11 cellular contexts compared by ENCODE assay signal in the genomic region with DNA sequence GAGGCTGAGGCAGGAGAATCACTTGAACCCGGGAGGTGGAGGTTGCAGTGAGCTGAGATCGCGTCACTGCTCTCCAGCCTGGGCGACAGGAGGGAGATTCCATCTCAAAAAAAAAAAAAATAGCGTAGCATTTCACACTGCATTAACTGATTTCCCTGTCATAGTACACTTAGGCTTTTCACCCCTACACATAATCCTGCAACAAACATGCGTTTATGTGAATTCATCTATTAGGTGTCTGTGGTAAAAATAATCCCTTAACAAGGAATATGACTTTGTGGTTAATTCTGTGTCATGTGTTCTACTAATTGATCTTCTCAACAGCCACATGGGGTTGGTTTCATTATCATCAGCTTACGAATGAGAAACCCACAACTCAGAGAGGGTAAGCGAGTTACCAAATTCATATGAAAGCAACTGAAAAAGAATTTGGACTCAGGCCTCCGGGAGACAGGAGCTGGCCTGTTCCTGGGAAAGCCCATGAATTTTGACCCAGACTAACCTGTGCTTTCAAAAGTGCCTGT. TPM values are rescaled to one million over a fixed set of nuclear protein-coding genes. Genes with fewer than 3 reads are reported as not detected.
DNase-seq lines count a peak whose midpoint lies in the region; ATAC-seq, FAIRE-seq and TF ChIP-seq lines count a peak whose summit lies in the region.
"Had no signal": no experiment of that assay in that cellular context is flagged by ENCODE, and none has a peak within 500 bp of the region (broad histone marks: within the 10 kb centered on the region; RNA-seq: fewer than 3 reads in every experiment).

No MANE protein-coding gene starts in this region.

- FAIRE-seq in kidney (lab: Jason Lieb, UNC) = no peak

- peaks cover 6 to 34% (median 18%) of the 10 kb centered on the region in 4 donors for H3K4me1 Mint-ChIP-seq in CD4-positive, CD25-positive, alpha-beta regulatory T cell

- peak overlapping the region; percentile 84 for H3K27ac ChIP-seq in CD4-positive, CD25-positive, alpha-beta regulatory T cell (ENCODE audit: insufficient read depth, low read length, poor library complexity, severe bottlenecking)
- peak overlapping the region; percentile 81 for H3K27ac ChIP-seq in effector memory CD4-positive, alpha-beta T cell (ENCODE audit: insufficient read depth, low read length, poor library complexity, severe bottlenecking)
- peak overlapping the region in 1 of 2 donors; percentile 26 for H3K27ac ChIP-seq in kidney (ENCODE audit: low read depth in 2 of 2, low read length in 2 of 2)
- H3K27ac ChIP-seq: ascending aorta, C4-2B had no signal

- no peaks in the 10 kb centered on the region for H3K9me3 Mint-ChIP-seq in CD4-positive, CD25-positive, alpha-beta regulatory T cell
- H3K9me3 Mint-ChIP-seq: WTC11 had no signal

- peak overlapping the region; percentile 54 for H3K4me2 ChIP-seq in Loucy (ENCODE audit: low read depth, low read length, poor library complexity, severe bottlenecking)

- peak overlapping the region; percentile 76 to 86 (median 85) for H3K27ac Mint-ChIP-seq in CD4-positive, CD25-positive, alpha-beta regulatory T cell
- H3K27ac Mint-ChIP-seq: WTC11 had no signal

- H3K27me3 ChIP-seq in CD4-positive, CD25-positive, alpha-beta regulatory T cell (ENCODE audit: control insufficient read depth, insufficient read depth, low read length) = no peaks in the 10 kb centered on the region
- no peaks in the 10 kb centered on the region for H3K27me3 ChIP-seq in Loucy (ENCODE audit: insufficient read depth, low read length, poor library complexity, severe bottlenecking)
- H3K27me3 ChIP-seq in effector memory CD4-positive, alpha-beta T cell (replicated peaks; ENCODE audit: control insufficient read depth, insufficient read depth, low read length, poor library complexity, severe bottlenecking) = no peaks in the 10 kb centered on the region
- H3K27me3 ChIP-seq: ascending aorta had no signal

- ATAC-seq in CD4-positive, CD25-positive, alpha-beta regulatory T cell (ENCODE audit: low read depth in 2 of 2) = peak; percentile 35 to 52
- peak; percentile 44 for ATAC-seq in GM19372 (IDR thresholded peaks at IDR 0.05; ENCODE audit: low read depth, unreplicated experiment)
- ATAC-seq in HG02981 (IDR thresholded peaks at IDR 0.05; ENCODE audit: unreplicated experiment) = no peak

- no peak overlapping the region for H2AFZ ChIP-seq in Loucy (ENCODE audit: low read length)

- H3K9ac ChIP-seq in Loucy (ENCODE audit: low read depth, low read length, poor library complexity, severe bottlenecking) = peak overlapping the region; percentile 51
- no peak overlapping the region for H3K9ac ChIP-seq in kidney (ENCODE audit: low read length in 2 of 2)

- TF ChIP-seq CTCF in Loucy (conservative IDR thresholded peaks at IDR 0.05; ENCODE audit: low read length) (no peak), kidney (IDR thresholded peaks at IDR 0.05; ENCODE audit: borderline replicate concordance, extremely low read depth, insufficient read depth) (no peak)

- peak overlapping the region; percentile 26 to 82 (median 78) for H3K4me3 Mint-ChIP-seq in CD4-positive, CD25-positive, alpha-beta regulatory T cell
- H3K4me3 Mint-ChIP-seq: WTC11 had no signal

- H3K36me3 Mint-ChIP-seq in CD4-positive, CD25-positive, alpha-beta regulatory T cell = peaks cover 8% of the 10 kb centered on the region
- H3K36me3 Mint-ChIP-seq: WTC11 had no signal

- H3K4me3 ChIP-seq in CD4-positive, CD25-positive, alpha-beta regulatory T cell (ENCODE audit: low read depth, low read length) = peak overlapping the region; percentile 92
- no peak overlapping the region for H3K4me3 ChIP-seq in Loucy (ENCODE audit: low read length, poor library complexity, severe bottlenecking)
- H3K4me3 ChIP-seq in effector memory CD4-positive, alpha-beta T cell (ENCODE audit: insufficient read depth, low read depth, low read length, poor library complexity, severe bottlenecking) = peak overlapping the region; percentile 40
- no peak overlapping the region for H3K4me3 ChIP-seq in kidney (ENCODE audit: low read length in 2 of 2)

- no peaks in the 10 kb centered on the region for H3K27me3 Mint-ChIP-seq in CD4-positive, CD25-positive, alpha-beta regulatory T cell

- DNase-seq in CD4-positive, CD25-positive, alpha-beta regulatory T cell = peak in 2 of 3 donors; percentile 60 to 75
- no peak for DNase-seq in effector memory CD4-positive, alpha-beta T cell
- no peak for DNase-seq in kidney
- DNase-seq in NCI-H2227 (lab: John Stamatoyannopoulos, UW; ENCODE audit: unreplicated experiment) = no peak
- DNase-seq in occipital lobe (lab: John Stamatoyannopoulos, UW) = no peak

- no peaks in the 10 kb centered on the region for H3K36me3 ChIP-seq in CD4-positive, CD25-positive, alpha-beta regulatory T cell (ENCODE audit: control insufficient read depth, insufficient read depth, low read length)
- H3K36me3 ChIP-seq in Loucy (ENCODE audit: insufficient read depth, low read length) (no peaks in the 10 kb centered on the region), kidney (ENCODE audit: control insufficient read depth in 1 of 2, insufficient read depth in 2 of 2, low read length in 2 of 2) (no peaks in the 10 kb centered on the region)
- H3K36me3 ChIP-seq in effector memory CD4-positive, alpha-beta T cell (ENCODE audit: control insufficient read depth, insufficient read depth, low read length) = no peaks in the 10 kb centered on the region
- H3K36me3 ChIP-seq: ascending aorta had no signal

- no peaks in the 10 kb centered on the region for H3K79me2 ChIP-seq in Loucy (ENCODE audit: insufficient read depth, low read length)

- no peaks in the 10 kb centered on the region for H3K9me3 ChIP-seq in CD4-positive, CD25-positive, alpha-beta regulatory T cell (ENCODE audit: control insufficient read depth in 2 of 2, low read length in 2 of 2)
- H3K9me3 ChIP-seq in Loucy (ENCODE audit: insufficient read depth, low read depth, low read length) (no peaks in the 10 kb centered on the region), kidney (ENCODE audit: control insufficient read depth in 1 of 2, low read length in 2 of 2) (no peaks in the 10 kb centered on the region)
- H3K9me3 ChIP-seq in effector memory CD4-positive, alpha-beta T cell (ENCODE audit: control insufficient read depth, low read length) = no peaks in the 10 kb centered on the region
- H3K9me3 ChIP-seq: ascending aorta had no signal

- intact Hi-C loops in kidney (cut with DNase I) = no loop called here

- H4K20me1 ChIP-seq in Loucy (ENCODE audit: insufficient read depth, low read length, poor library complexity, severe bottlenecking) = no peaks in the 10 kb centered on the region

- H3F3A ChIP-seq in Loucy (ENCODE audit: low read depth) = no peaks in the 10 kb centered on the region

- H3K9me2 ChIP-seq in Loucy (replicated peaks; ENCODE audit: low read depth, low read length) = no peaks in the 10 kb centered on the region

- H3K4me1 ChIP-seq in CD4-positive, CD25-positive, alpha-beta regulatory T cell (ENCODE audit: control insufficient read depth, insufficient read depth, low read length, poor library complexity, severe bottlenecking) = peaks cover 10% of the 10 kb centered on the region
- H3K4me1 ChIP-seq in Loucy (ENCODE audit: insufficient read depth, low read length, poor library complexity, severe bottlenecking) (peaks cover 21% of the 10 kb centered on the region), kidney (ENCODE audit: control insufficient read depth in 1 of 2, insufficient read depth in 1 of 2, low read depth in 1 of 2, low read length in 2 of 2) (peaks cover 6 to 17% of the 10 kb centered on the region in 2 donors)
- H3K4me1 ChIP-seq in effector memory CD4-positive, alpha-beta T cell (ENCODE audit: control insufficient read depth, insufficient read depth, low read length, poor library complexity, severe bottlenecking) = peaks cover 7% of the 10 kb centered on the region

RNA-seq across cellular contexts. Expression of a gene that starts 36.7 kb away (rescaled TPM):
- total RNA-seq in CD4-positive, CD25-positive, alpha-beta regulatory T cell = not detected
- polyA plus RNA-seq in CD4-positive, CD25-positive, alpha-beta regulatory T cell = under 1 TPM in 1 of 4 donors, not detected in 3; 0.39 TPM
- total RNA-seq in kidney (175 TPM), occipital lobe (not detected)
- 355 TPM for polyA plus RNA-seq in kidney (ENCODE audit: insufficient read depth, low read depth, low replicate concordance)
- total RNA-seq: ascending aorta had no signal

Comparison
In these comparisons a context has a peak if more than half of its experiments do, and no peak if none do; other contexts are left out.
1. DNase-seq: peak in CD4-positive, CD25-positive, alpha-beta regulatory T cell (2 of 3); none in effector memory CD4-positive, alpha-beta T cell (0 of 3), kidney (single experiment), NCI-H2227 (single experiment) and occipital lobe (single experiment).
2. H3K4me3 ChIP-seq: peak in CD4-positive, CD25-positive, alpha-beta regulatory T cell (single experiment) and effector memory CD4-positive, alpha-beta T cell (single experiment); none in Loucy (single experiment) and kidney (0 of 2).
3. RNA of a gene that starts 36.7 kb away (total RNA-seq): 175 TPM in kidney (single experiment); not detected in CD4-positive, CD25-positive, alpha-beta regulatory T cell (single experiment) and not detected in occipital lobe (single experiment); every median in the first group is over 100 times any median in the second.